In genomic region chr11:86274503-86274902, GRCh38 we compare ENCODE assay signal across 1 cellular context.
TF ChIP-seq lines count a peak whose summit lies in the region.

No MANE protein-coding gene starts in this region.

TF ChIP-seq in K562, 482 proteins besides CTCF, POLR2A, EP300 and RAD21:
- TF ChIP-seq CHD2 (IDR thresholded peaks at IDR 0.05; ENCODE audit: low read depth, low read length), result no peak
- TF ChIP-seq BMI1 (IDR thresholded peaks at IDR 0.05; ENCODE audit: low read length), result no peak
- TF ChIP-seq ZNF507 (tag; conservative IDR thresholded peaks at IDR 0.05), result no peak
- no peak for TF ChIP-seq GABPB1 (CRISPR knock-in tag; IDR thresholded peaks at IDR 0.05)
- TF ChIP-seq FOS (IDR thresholded peaks at IDR 0.05; ENCODE audit: extremely low read depth, insufficient read length), result no peak
- no peak for TF ChIP-seq ZC3H4 (CRISPR knock-in tag; IDR thresholded peaks at IDR 0.05; ENCODE audit: borderline replicate concordance)
- TF ChIP-seq LEF1 (IDR thresholded peaks at IDR 0.05), result no peak
- TF ChIP-seq CXXC5 (CRISPR knock-in tag; IDR thresholded peaks at IDR 0.05), result no peak
- no peak for TF ChIP-seq ELF4 (CRISPR knock-in tag; IDR thresholded peaks at IDR 0.05)
- no peak for TF ChIP-seq CHAMP1 (IDR thresholded peaks at IDR 0.05)
- no peak for TF ChIP-seq ZNF740 (CRISPR knock-in tag; IDR thresholded peaks at IDR 0.05)
- TF ChIP-seq ZNF740 (tag; IDR thresholded peaks at IDR 0.05), result no peak
- TF ChIP-seq ZNF263 (CRISPR knock-in tag; IDR thresholded peaks at IDR 0.05; ENCODE audit: borderline replicate concordance), result no peak
- TF ChIP-seq JUNB (CRISPR knock-in tag; conservative IDR thresholded peaks at IDR 0.05), result no peak
- no peak for TF ChIP-seq EWSR1 (IDR thresholded peaks at IDR 0.05; ENCODE audit: borderline replicate concordance, low read depth, partially characterized antibody)
- TF ChIP-seq OTX1 (CRISPR knock-in tag; IDR thresholded peaks at IDR 0.05), result no peak
